ENCODE assay signal across 13 cellular contexts in the genomic region with DNA sequence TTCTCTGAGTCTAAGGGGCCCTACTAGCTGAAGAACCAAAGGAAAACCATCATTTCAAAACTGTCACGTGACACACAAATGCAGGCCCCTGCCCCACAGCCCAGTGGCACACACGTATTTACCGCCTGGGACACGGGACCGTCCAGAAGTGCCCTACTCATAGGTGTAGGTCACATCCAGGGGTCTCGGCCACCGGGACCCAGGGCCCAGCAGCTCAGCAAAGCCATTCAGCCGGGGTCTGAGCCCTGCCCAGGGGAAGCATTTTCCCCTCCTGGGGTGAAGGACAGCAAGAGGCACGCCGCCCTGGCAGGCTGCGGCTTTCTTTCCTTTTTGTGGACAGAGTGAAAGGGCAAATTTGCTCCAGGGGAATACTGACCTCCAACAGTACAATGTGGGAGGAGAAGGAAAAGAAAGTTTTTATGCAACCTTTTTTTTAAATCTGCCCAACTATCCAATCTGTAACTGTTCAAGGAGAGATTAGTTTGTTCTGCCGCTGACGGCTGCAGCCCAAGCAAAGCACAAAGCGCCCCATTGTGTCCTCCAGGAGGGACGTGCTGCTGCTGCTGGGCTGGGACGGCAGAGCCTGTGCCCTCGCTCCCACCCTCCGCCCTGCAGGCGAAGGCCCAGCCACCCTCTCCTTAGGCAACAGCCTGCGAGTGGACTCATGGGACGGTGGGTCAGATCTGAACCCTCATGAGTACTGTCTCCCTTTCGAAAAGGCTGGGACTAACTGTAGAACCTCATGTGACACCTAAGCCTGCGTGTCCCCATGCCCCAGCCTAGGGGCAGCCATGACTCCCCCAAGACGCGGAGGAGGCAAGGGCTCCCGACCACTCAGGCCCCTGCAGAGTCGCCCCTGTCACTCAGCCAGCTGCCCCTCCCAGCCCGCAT. TPM values are rescaled to one million over a fixed set of nuclear protein-coding genes. Genes with fewer than 3 reads are reported as not detected.
DNase-seq lines count a peak whose midpoint lies in the region; ATAC-seq and TF ChIP-seq lines count a peak whose summit lies in the region.
"Had no signal": no experiment of that assay in that cellular context is flagged by ENCODE, and none has a peak within 500 bp of the region (broad histone marks: within the 10 kb centered on the region; RNA-seq: fewer than 3 reads in every experiment).

No MANE protein-coding gene starts in this region.

- no peak overlapping the region for H3K4me3 Mint-ChIP-seq in activated CD4-positive, alpha-beta T cell treated with anti-CD3 and anti-CD28 coated beads, Interleukin-2, amount 10 ng/mL, durations not matched to agents 7 days and 5 days

- H3K27me3 Mint-ChIP-seq in activated CD4-positive, alpha-beta T cell treated with anti-CD3 and anti-CD28 coated beads, Interleukin-2, amount 10 ng/mL, durations not matched to agents 7 days and 5 days = no peaks in the 10 kb centered on the region

- intact Hi-C loops in upper lobe of right lung (cut with DNase I) = no loop called here

- no peak for DNase-seq in activated CD4-positive, alpha-beta T cell treated with anti-CD3 and anti-CD28 coated beads, Interleukin-2, amount 10 ng/mL, durations not matched to agents 7 days and 5 days
- DNase-seq in activated CD4-positive, alpha-beta T cell treated with anti-CD3 and anti-CD28 coated beads, Interleukin-2, amount 50 U/mL, for 4 hours = no peak
- DNase-seq in anterior cingulate cortex (lab: John Stamatoyannopoulos, UW) = peak in 46 of 58 donors; percentile 17 to 83 (median 54)
- peak; percentile 71 for DNase-seq in left lobe of liver (ENCODE audit: low spot score)
- peak; percentile 86 for DNase-seq in retinal pigment epithelial cell (ENCODE audit: low read depth)
- DNase-seq in upper lobe of right lung = no peak
- no peak for DNase-seq in stimulated activated naive CD4-positive, alpha-beta T cell treated with Interleukin-2 at 50 U/mL for 16 hours (lab: John Stamatoyannopoulos, UW)
- no peak for DNase-seq in NCI-H446 (lab: John Stamatoyannopoulos, UW)
- DNase-seq: 8988T; activated CD8-positive, alpha-beta memory T cell treated with anti-CD3 and anti-CD28 coated beads, Interleukin-2, amount 50 U/mL, for 48 hours; GOT3; NCI-H1048; NCI-H345 had no signal

- H3K36me3 Mint-ChIP-seq in activated CD4-positive, alpha-beta T cell treated with anti-CD3 and anti-CD28 coated beads, Interleukin-2, amount 10 ng/mL, durations not matched to agents 7 days and 5 days (ENCODE audit: low read depth) = peaks cover 19% of the 10 kb centered on the region

- no peak overlapping the region for H3K27ac ChIP-seq in upper lobe of right lung

- H3K9me3 Mint-ChIP-seq in activated CD4-positive, alpha-beta T cell treated with anti-CD3 and anti-CD28 coated beads, Interleukin-2, amount 10 ng/mL, durations not matched to agents 7 days and 5 days = no peaks in the 10 kb centered on the region

- ATAC-seq in left lobe of liver (peak; percentile 4), upper lobe of right lung (no peak)

- POLR2A ChIA-PET in activated CD4-positive, alpha-beta T cell treated with anti-CD3 and anti-CD28 coated beads, Interleukin-2, amount 10 ng/mL, durations not matched to agents 7 days and 5 days (lab: Charles Lee) = interaction anchor here (0.6 kb wide), 1 partner anchor 24 kb away, joined by 3 read pairs; no protein-coding TSS in a partner anchor

- no peaks in the 10 kb centered on the region for H3K27me3 ChIP-seq in upper lobe of right lung

- no peaks in the 10 kb centered on the region for H3K9me3 ChIP-seq in upper lobe of right lung

- H3K36me3 ChIP-seq in upper lobe of right lung = no peaks in the 10 kb centered on the region

- peaks cover 19% of the 10 kb centered on the region for H3K4me1 Mint-ChIP-seq in activated CD4-positive, alpha-beta T cell treated with anti-CD3 and anti-CD28 coated beads, Interleukin-2, amount 10 ng/mL, durations not matched to agents 7 days and 5 days

- H3K4me3 ChIP-seq in retinal pigment epithelial cell (ENCODE audit: low read length) = no peak overlapping the region
- H3K4me3 ChIP-seq in upper lobe of right lung = no peak overlapping the region

- H3K27ac Mint-ChIP-seq in activated CD4-positive, alpha-beta T cell treated with anti-CD3 and anti-CD28 coated beads, Interleukin-2, amount 10 ng/mL, durations not matched to agents 7 days and 5 days = peak overlapping the region; percentile 36

- TF ChIP-seq CTCF in retinal pigment epithelial cell (conservative IDR thresholded peaks at IDR 0.05; ENCODE audit: low read depth, low read length) (peak; percentile 11), upper lobe of right lung (IDR thresholded peaks at IDR 0.05) (no peak)

- CTCF ChIA-PET in activated CD4-positive, alpha-beta T cell treated with anti-CD3 and anti-CD28 coated beads, Interleukin-2, amount 10 ng/mL, durations not matched to agents 7 days and 5 days (lab: Charles Lee) = interaction anchor here (1.3 to 4.1 kb wide), 3 partner anchors 11 to 68 kb away, joined by 3 to 48 read pairs (median 9); no protein-coding TSS in a partner anchor

- peaks cover 13% of the 10 kb centered on the region for H3K4me1 ChIP-seq in upper lobe of right lung

RNA-seq across cellular contexts. Expression of a gene that starts 21.3 kb away (rescaled TPM):
- total RNA-seq in activated CD4-positive, alpha-beta T cell treated with anti-CD3 and anti-CD28 coated beads, Interleukin-2, amount 10 ng/mL, durations not matched to agents 7 days and 5 days = 10 to 100 TPM; 73.1 to 77.1 TPM
- total RNA-seq in left lobe of liver = 13.4 TPM
- 13.5 TPM for total RNA-seq in upper lobe of right lung

Comparison
In these comparisons a context has a peak if more than half of its experiments do, and no peak if none do; other contexts are left out.
1. DNase-seq: peak in anterior cingulate cortex (46 of 58), left lobe of liver (single experiment) and retinal pigment epithelial cell (single experiment); none in activated CD4-positive, alpha-beta T cell treated with anti-CD3 and anti-CD28 coated beads, Interleukin-2, amount 10 ng/mL, durations not matched to agents 7 days and 5 days (single experiment), activated CD4-positive, alpha-beta T cell treated with anti-CD3 and anti-CD28 coated beads, Interleukin-2, amount 50 U/mL, for 4 hours (0 of 2), upper lobe of right lung (single experiment), stimulated activated naive CD4-positive, alpha-beta T cell treated with Interleukin-2 at 50 U/mL for 16 hours (single experiment) and NCI-H446 (0 of 2).